Comparison of ENCODE assay signal across 8 cellular contexts in the genomic region with DNA sequence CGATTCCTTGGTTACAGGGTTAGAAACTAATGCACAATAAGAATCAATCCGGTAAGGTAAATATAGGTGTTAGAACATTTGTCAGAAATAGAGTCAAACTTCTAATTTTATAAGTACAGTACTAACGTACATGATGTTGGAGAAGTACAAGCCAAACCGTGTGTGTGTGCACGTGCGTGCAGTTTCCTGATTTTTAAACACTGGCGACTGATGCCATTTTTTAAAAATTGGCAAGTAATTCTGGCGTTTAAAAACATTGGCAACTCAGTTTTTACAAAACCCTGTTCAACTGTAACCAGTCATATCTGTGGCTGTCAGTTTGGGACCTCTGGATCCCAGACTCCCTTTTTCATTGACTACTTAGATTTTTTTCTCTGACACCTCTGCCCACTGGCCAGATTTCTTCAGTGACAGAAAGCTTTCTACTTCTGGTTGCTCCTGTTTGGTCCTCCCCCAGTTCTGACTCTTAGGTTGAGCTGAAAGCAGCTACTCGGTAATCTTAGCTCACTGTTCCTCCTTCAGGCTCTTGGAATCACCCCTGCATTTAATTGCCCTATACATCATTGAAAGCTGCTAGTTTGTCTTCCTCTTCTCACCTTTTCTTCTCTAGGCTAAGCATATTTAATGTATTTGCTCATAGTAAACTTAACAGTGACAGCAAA. TPM values are rescaled to one million over a fixed set of nuclear protein-coding genes. Genes with fewer than 3 reads are reported as not detected.
DNase-seq lines count a peak whose midpoint lies in the region; ATAC-seq and TF ChIP-seq lines count a peak whose summit lies in the region.

No MANE protein-coding gene starts in this region.

- H3K27me3 Mint-ChIP-seq in activated T-cell treated with anti-CD3 and anti-CD28 coated beads, Interleukin-2, amount 50 U/mL, for 4 hours (ENCODE audit: low read depth): no peaks in the 10 kb centered on the region
- H3K27me3 Mint-ChIP-seq in activated T-helper 17 cell treated with anti-CD3 and anti-CD28 coated beads, Interleukin-2, amount 50 U/mL, for 72 hours: no peaks in the 10 kb centered on the region

- no peaks in the 10 kb centered on the region for H3K36me3 ChIP-seq in testis (ENCODE audit: low read depth, missing control alignments)

- H3K4me1 ChIP-seq in testis: peaks cover 7% of the 10 kb centered on the region

- H3K27ac Mint-ChIP-seq in activated T-helper 17 cell treated with anti-CD3 and anti-CD28 coated beads, Interleukin-2, amount 50 U/mL, for 72 hours: peak overlapping the region; percentile 99

- H3K4me1 Mint-ChIP-seq in activated T-cell treated with anti-CD3 and anti-CD28 coated beads, Interleukin-2, amount 50 U/mL, for 4 hours (ENCODE audit: low read depth): peaks cover 49% of the 10 kb centered on the region
- H3K4me1 Mint-ChIP-seq in activated T-helper 17 cell treated with anti-CD3 and anti-CD28 coated beads, Interleukin-2, amount 50 U/mL, for 72 hours: peaks cover 44% of the 10 kb centered on the region

- H3K9me3 Mint-ChIP-seq in activated T-cell treated with anti-CD3 and anti-CD28 coated beads, Interleukin-2, amount 50 U/mL, for 4 hours: peaks cover 8% of the 10 kb centered on the region
- peaks cover 5% of the 10 kb centered on the region for H3K9me3 Mint-ChIP-seq in activated T-helper 17 cell treated with anti-CD3 and anti-CD28 coated beads, Interleukin-2, amount 50 U/mL, for 72 hours

- H3K27ac ChIP-seq in testis: peak overlapping the region in 1 of 2 donors; percentile 84

- WGBS in testis, 2 donors: 2 to 4% methylated on average over 9 of the region's 9 CpGs

- H3K36me3 Mint-ChIP-seq in activated T-cell treated with anti-CD3 and anti-CD28 coated beads, Interleukin-2, amount 50 U/mL, for 4 hours (ENCODE audit: insufficient read depth): peaks cover 37% of the 10 kb centered on the region
- H3K36me3 Mint-ChIP-seq in activated T-helper 17 cell treated with anti-CD3 and anti-CD28 coated beads, Interleukin-2, amount 50 U/mL, for 72 hours (ENCODE audit: low read depth): peaks cover 48% of the 10 kb centered on the region

- ATAC-seq in activated T-cell treated with anti-CD3 and anti-CD28 coated beads, Interleukin-2, amount 50 U/mL, for 4 hours: no peak
- ATAC-seq in activated T-helper 17 cell treated with anti-CD3 and anti-CD28 coated beads, Interleukin-2, amount 50 U/mL, for 72 hours (replicated peaks): no peak

- H3K4me3 ChIP-seq in testis: peak overlapping the region; percentile 81 to 98

- H3K9me3 ChIP-seq in testis: no peaks in the 10 kb centered on the region

- H3K27me3 ChIP-seq in testis: no peaks in the 10 kb centered on the region

- TF ChIP-seq CTCF in testis (IDR thresholded peaks at IDR 0.05): no peak

- no peak for DNase-seq in activated T-cell treated with anti-CD3 and anti-CD28 coated beads, Interleukin-2, amount 50 U/mL, for 4 hours
- no peak for DNase-seq in activated T-cell treated with anti-CD3 and anti-CD28 coated beads, Interleukin-2, amount 50 U/mL, for 48 hours
- DNase-seq in iris pigment epithelial cell (ENCODE audit: low read depth) (peak; percentile 36), testis (no peak), NCI-H1092 (lab: John Stamatoyannopoulos, UW) (no peak), posterior vena cava (ENCODE audit: low spot score) (no peak), cerebellar cortex (ENCODE audit: low spot score) (no peak)

- TF ChIP-seq POLR2A in testis (IDR thresholded peaks at IDR 0.05): no peak

- intact Hi-C loops in testis (cut with DNase I; ENCODE audit: low total_unique reads) (no loop called here), posterior vena cava (cut with DNase I) (no loop called here)

- H3K4me3 Mint-ChIP-seq in activated T-cell treated with anti-CD3 and anti-CD28 coated beads, Interleukin-2, amount 50 U/mL, for 4 hours: peak overlapping the region; percentile 96
- peak overlapping the region; percentile 97 for H3K4me3 Mint-ChIP-seq in activated T-helper 17 cell treated with anti-CD3 and anti-CD28 coated beads, Interleukin-2, amount 50 U/mL, for 72 hours

RNA-seq across cellular contexts. Expression of a gene that starts 0.8 kb away (rescaled TPM):
- total RNA-seq in activated T-cell treated with anti-CD3 and anti-CD28 coated beads, Interleukin-2, amount 50 U/mL, for 4 hours: 10 to 100 TPM; 32.6 to 36.6 (median 35.6) TPM
- 10 to 100 TPM; 34.6 to 37.7 TPM for total RNA-seq in activated T-helper 17 cell treated with anti-CD3 and anti-CD28 coated beads, Interleukin-2, amount 50 U/mL, for 72 hours
- total RNA-seq in testis: 10 to 100 TPM; 86.0 to 95.4 TPM
- polyA plus RNA-seq in testis (ENCODE audit: insufficient read depth, low read depth, low replicate concordance): 52.9 TPM
- total RNA-seq in posterior vena cava: 10 to 100 TPM; 30.5 to 40.4 TPM
